24 cellular contexts compared by ENCODE assay signal in the genomic region with DNA sequence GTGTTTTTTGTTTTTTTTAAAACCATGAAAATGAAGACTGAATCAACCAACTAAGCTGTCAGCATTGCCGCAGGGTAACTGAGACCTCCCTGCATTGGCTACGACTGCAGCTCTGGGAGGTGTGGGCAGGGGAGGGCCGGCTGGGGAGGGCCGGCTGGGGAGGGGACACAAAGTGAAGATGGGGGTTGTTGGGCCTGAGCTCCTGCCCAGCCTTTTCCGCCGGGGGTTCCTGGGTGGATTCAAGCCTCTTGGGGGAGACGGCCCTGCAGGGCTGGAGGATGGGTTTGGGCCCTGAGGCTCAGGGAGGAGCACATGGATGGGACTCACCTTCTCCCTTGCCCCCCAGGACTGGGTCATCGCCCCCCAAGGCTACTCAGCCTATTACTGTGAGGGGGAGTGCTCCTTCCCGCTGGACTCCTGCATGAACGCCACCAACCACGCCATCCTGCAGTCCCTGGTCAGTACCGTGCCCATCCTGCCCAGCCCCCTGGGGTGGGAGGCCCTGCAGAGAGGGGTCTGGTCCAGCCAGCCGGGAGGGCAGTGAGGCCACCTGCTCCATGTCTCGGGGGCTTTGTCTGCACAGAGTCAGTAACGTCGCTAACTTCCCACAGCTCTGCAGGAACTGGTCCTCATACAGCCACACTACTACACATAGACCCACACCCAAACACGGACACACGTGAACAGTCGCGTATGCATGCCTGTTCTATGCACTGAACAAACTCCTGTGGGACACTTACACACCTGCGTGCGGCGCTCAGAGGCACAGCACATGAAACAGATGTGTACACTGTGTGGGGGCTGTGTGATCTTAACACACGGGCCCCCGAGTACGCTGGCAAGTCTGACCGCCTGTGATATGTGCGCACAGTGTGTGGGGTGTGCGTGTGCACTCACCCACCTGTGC. TPM values are rescaled to one million over a fixed set of nuclear protein-coding genes. Genes with fewer than 3 reads are reported as not detected.
A peak's percentile ranks its signal among the peaks of the same experiment; 100 is the strongest.
DNase-seq lines count a peak whose midpoint lies in the region; ATAC-seq, FAIRE-seq and TF ChIP-seq lines count a peak whose summit lies in the region.
"Had no signal": no experiment of that assay in that cellular context is flagged by ENCODE, and none has a peak within 500 bp of the region (broad histone marks: within the 10 kb centered on the region; RNA-seq: fewer than 3 reads in every experiment).

No MANE protein-coding gene starts in this region.

- no peak overlapping the region for H3K4me2 ChIP-seq in neuronal stem cell (ENCODE audit: insufficient read depth, low read length, poor library complexity, severe bottlenecking)

- H3K27ac Mint-ChIP-seq in stimulated activated effector memory CD8-positive, alpha-beta T cell treated with anti-CD3 and anti-CD28 coated beads, Interleukin-12 subunit alpha, Interleukin-12 subunit beta, amount 100 ng/mL, for 72 hours = no peak overlapping the region
- no peak overlapping the region for H3K27ac Mint-ChIP-seq in progenitor cell of endocrine pancreas

- H3K27me3 Mint-ChIP-seq in progenitor cell of endocrine pancreas = peaks cover 3% of the 10 kb centered on the region

- no peaks in the 10 kb centered on the region for H3K9me3 ChIP-seq in neuronal stem cell (replicated peaks in 1 of 2; ENCODE audit: control insufficient read depth in 2 of 2, insufficient read depth in 1 of 2, low read depth in 1 of 2, low read length in 2 of 2)
- H3K9me3 ChIP-seq: HAP-1 had no signal

- H3K36me3 ChIP-seq in bronchial epithelial cell (ENCODE audit: control insufficient read depth, insufficient read depth, low read length) (peaks cover 1% of the 10 kb centered on the region), neuronal stem cell (replicated peaks in 1 of 2; ENCODE audit: control insufficient read depth in 2 of 2, insufficient read depth in 2 of 2, low read length in 2 of 2) (peaks cover 2 to 14% of the 10 kb centered on the region in 2 donors)

- H3K23ac ChIP-seq in neuronal stem cell (ENCODE audit: low read depth, low read length, poor library complexity) = peak overlapping the region; percentile 11

- no peaks in the 10 kb centered on the region for H3K4me1 ChIP-seq in neuronal stem cell (ENCODE audit: control insufficient read depth in 2 of 2, insufficient read depth in 1 of 2, low read depth in 1 of 2, low read length in 2 of 2)
- H3K4me1 ChIP-seq: HAP-1 had no signal

- H3K9me3 Mint-ChIP-seq in stimulated activated effector memory CD8-positive, alpha-beta T cell treated with anti-CD3 and anti-CD28 coated beads, Interleukin-12 subunit alpha, Interleukin-12 subunit beta, amount 100 ng/mL, for 72 hours = no peaks in the 10 kb centered on the region
- no peaks in the 10 kb centered on the region for H3K9me3 Mint-ChIP-seq in progenitor cell of endocrine pancreas (ENCODE audit: low read depth)

- peaks cover 6% of the 10 kb centered on the region for H3K36me3 Mint-ChIP-seq in stimulated activated effector memory CD8-positive, alpha-beta T cell treated with anti-CD3 and anti-CD28 coated beads, Interleukin-12 subunit alpha, Interleukin-12 subunit beta, amount 100 ng/mL, for 72 hours
- peaks cover 3% of the 10 kb centered on the region for H3K36me3 Mint-ChIP-seq in progenitor cell of endocrine pancreas (ENCODE audit: insufficient read depth)

- H3K4me1 Mint-ChIP-seq in stimulated activated effector memory CD8-positive, alpha-beta T cell treated with anti-CD3 and anti-CD28 coated beads, Interleukin-12 subunit alpha, Interleukin-12 subunit beta, amount 100 ng/mL, for 72 hours = peaks cover 28% of the 10 kb centered on the region
- H3K4me1 Mint-ChIP-seq in progenitor cell of endocrine pancreas (ENCODE audit: low read depth) = peaks cover 2% of the 10 kb centered on the region

- no peak overlapping the region for H4K91ac ChIP-seq in neuronal stem cell (ENCODE audit: low read depth, low read length, poor library complexity)

- H2BK12ac ChIP-seq in neuronal stem cell (ENCODE audit: low read length) = peak overlapping the region; percentile 46

- no peak overlapping the region for H3K14ac ChIP-seq in neuronal stem cell (ENCODE audit: low read length)

- no peak overlapping the region for H2AK5ac ChIP-seq in neuronal stem cell (ENCODE audit: low read depth, low read length)

- H3K9ac ChIP-seq in neuronal stem cell (ENCODE audit: low read depth, low read length, poor library complexity) = no peak overlapping the region

- H3K18ac ChIP-seq in neuronal stem cell (ENCODE audit: low read length) = peak overlapping the region; percentile 80

- H3K4ac ChIP-seq in neuronal stem cell (ENCODE audit: low read length) = no peak overlapping the region

- H3K27ac ChIP-seq in neuronal stem cell (replicated peaks; ENCODE audit: low read length) = no peak overlapping the region
- H3K27ac ChIP-seq: HL-60 had no signal

- no peak overlapping the region for H2BK5ac ChIP-seq in neuronal stem cell (ENCODE audit: low read length)

- no peak overlapping the region for H2AFZ ChIP-seq in neuronal stem cell (ENCODE audit: low read length)

- no peak overlapping the region for H2BK15ac ChIP-seq in neuronal stem cell (ENCODE audit: low read length)

- no peaks in the 10 kb centered on the region for H3K27me3 ChIP-seq in bronchial epithelial cell (ENCODE audit: control insufficient read depth, insufficient read depth, low read length)
- H3K27me3 ChIP-seq in neuronal stem cell (ENCODE audit: control insufficient read depth in 3 of 3, insufficient read depth in 3 of 3, low read depth in 1 of 3, low read length in 3 of 3) = no peaks in the 10 kb centered on the region

- peak overlapping the region; percentile 86 for H4K8ac ChIP-seq in neuronal stem cell (ENCODE audit: low read depth, low read length)

- no CpG with 5 or more reads among the region's 29 CpGs for WGBS in neuronal stem cell (ENCODE audit: extremely low coverage in 2 of 2, insufficient read length in 2 of 2, insufficient replicate concordance in 1 of 2), 2 donors

- TF ChIP-seq CTCF in bronchial epithelial cell (IDR thresholded peaks at IDR 0.05; ENCODE audit: insufficient read depth, low read length, severe bottlenecking) (no peak), progenitor cell of endocrine pancreas (IDR thresholded peaks at IDR 0.05; ENCODE audit: unreplicated experiment) (no peak)

- H3K4me3 Mint-ChIP-seq in stimulated activated effector memory CD8-positive, alpha-beta T cell treated with anti-CD3 and anti-CD28 coated beads, Interleukin-12 subunit alpha, Interleukin-12 subunit beta, amount 100 ng/mL, for 72 hours = no peak overlapping the region
- H3K4me3 Mint-ChIP-seq in progenitor cell of endocrine pancreas (ENCODE audit: low read depth) = no peak overlapping the region

- FAIRE-seq in bronchial epithelial cell (lab: Jason Lieb, UNC) = peak; percentile 75
- FAIRE-seq: D721Med, HepG2 had no signal

- no peak for ATAC-seq in GM19455 (IDR thresholded peaks at IDR 0.05; ENCODE audit: unreplicated experiment)
- ATAC-seq in GM21447 (IDR thresholded peaks at IDR 0.05; ENCODE audit: unreplicated experiment) = no peak
- ATAC-seq in stimulated activated effector memory CD8-positive, alpha-beta T cell treated with anti-CD3 and anti-CD28 coated beads, Interleukin-12 subunit alpha, Interleukin-12 subunit beta, amount 100 ng/mL, for 72 hours = no peak
- ATAC-seq: HepG2, Panc1, SK-N-SH treated with all-trans-retinoic acid at 6 μM for 48 hours had no signal

- DNase-seq in activated effector memory CD4-positive, alpha-beta T cell treated with anti-CD3 and anti-CD28 coated beads, Interleukin-2, amount 50 U/mL, for 16 hours = peak; percentile 49
- no peak for DNase-seq in activated effector memory CD4-positive, alpha-beta T cell treated with Interleukin-2 at 50 U/mL for 16 hours
- DNase-seq in bronchial epithelial cell (ENCODE audit: low read depth) (no peak), neuronal stem cell (ENCODE audit: low spot score) (no peak), progenitor cell of endocrine pancreas (ENCODE audit: low spot score, unreplicated experiment) (no peak)
- no peak for DNase-seq in stimulated activated effector memory CD8-positive, alpha-beta T cell treated with anti-CD3 and anti-CD28 coated beads, Interleukin-12 subunit alpha, Interleukin-12 subunit beta, amount 100 ng/mL, for 72 hours (ENCODE audit: low spot score in 2 of 2)
- DNase-seq: 8988T; AML-193; KBM-7; NCI-H1092 treated with DMSO at 0.1 percent for 48 hours; NCI-H1436 treated with DMSO at 0.1 percent for 48 hours; NCI-H2029; NCI-H2227 treated with DMSO at 0.1 percent for 48 hours; NCI-H510A; NK-92 treated with Interleukin-12 subunit alpha and Interleukin-12 subunit beta, amount 100 ng/mL, for 24 hours had no signal

- no peak overlapping the region for H2BK120ac ChIP-seq in neuronal stem cell (ENCODE audit: low read depth, low read length)

- H3K4me3 ChIP-seq in bronchial epithelial cell (ENCODE audit: low read depth, low read length) = no peak overlapping the region
- no peak overlapping the region for H3K4me3 ChIP-seq in neuronal stem cell (ENCODE audit: low read length in 2 of 2)
- H3K4me3 ChIP-seq: HAP-1 had no signal

- peaks cover 2% of the 10 kb centered on the region for H3K79me1 ChIP-seq in neuronal stem cell (ENCODE audit: low read depth, low read length)

RNA-seq across cellular contexts. Expression of gene BMP8A, which starts 31.5 kb away (rescaled TPM):
- total RNA-seq in bronchial epithelial cell = not detected in 2 replicates
- 0.03 TPM for polyA plus RNA-seq in neuronal stem cell (2013, experiment 1 of 2)
- 0.04 TPM for polyA plus RNA-seq in neuronal stem cell (2013, experiment 2 of 2)
- 0.67 and 0.71 TPM in 2 replicates for total RNA-seq in progenitor cell of endocrine pancreas
- total RNA-seq: HepG2 had no signal
- polyA plus RNA-seq: AG04450 had no signal

RNA-seq across cellular contexts. Expression of gene PABPC4, which starts 53.7 kb away (rescaled TPM):
- total RNA-seq in bronchial epithelial cell = 189 and 229 TPM in 2 replicates
- 139 TPM for polyA plus RNA-seq in neuronal stem cell (2013, experiment 1 of 2)
- 155 TPM for polyA plus RNA-seq in neuronal stem cell (2013, experiment 2 of 2)
- total RNA-seq in progenitor cell of endocrine pancreas = 324 and 325 TPM in 2 replicates
